ENCODE assay signal across 8 cellular contexts in the genomic region with DNA sequence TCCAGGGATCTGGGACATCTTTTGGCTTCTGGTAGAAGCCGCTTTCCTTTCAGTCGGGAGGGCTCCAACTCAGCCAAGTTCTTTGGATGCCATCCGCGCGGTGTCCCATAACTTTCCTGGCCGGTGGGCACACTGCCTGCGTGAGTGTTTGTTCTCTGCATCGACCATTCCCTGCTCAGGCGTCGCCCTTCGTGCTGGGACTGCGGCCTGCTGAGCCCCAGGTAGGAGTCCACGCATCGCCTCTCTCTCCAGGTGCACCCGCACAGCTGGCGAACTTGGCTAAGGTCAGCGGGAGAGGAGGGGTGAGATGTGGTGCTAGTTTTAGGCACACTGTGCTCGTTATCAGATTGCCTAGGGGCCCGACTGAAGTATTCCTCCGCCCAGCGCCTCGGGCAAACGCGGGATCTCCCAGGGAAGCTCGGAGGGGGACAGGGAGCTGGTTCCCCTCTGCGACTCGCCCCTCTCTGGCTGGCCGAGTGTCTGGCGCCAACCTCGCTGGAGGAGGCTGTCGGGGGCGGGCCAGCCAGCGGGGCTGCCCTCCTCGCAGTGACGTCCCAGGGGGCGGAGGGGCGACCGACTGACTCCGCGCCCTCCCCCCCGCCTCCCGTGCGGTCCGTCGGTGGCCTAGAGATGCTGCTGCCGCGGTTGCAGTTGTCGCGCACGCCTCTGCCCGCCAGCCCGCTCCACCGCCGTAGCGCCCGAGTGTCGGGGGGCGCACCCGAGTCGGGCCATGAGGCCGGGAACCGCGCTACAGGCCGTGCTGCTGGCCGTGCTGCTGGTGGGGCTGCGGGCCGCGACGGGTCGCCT. TPM values are rescaled to one million over a fixed set of nuclear protein-coding genes. Genes with fewer than 3 reads are reported as not detected.
DNase-seq lines count a peak whose midpoint lies in the region; ATAC-seq, FAIRE-seq and TF ChIP-seq lines count a peak whose summit lies in the region.

Gene LAYN, plus strand, starts transcription at position 607 of the 807 bp plus-strand sequence. Its CDS starts 124 bp downstream, at position 731.

- H3K27ac ChIP-seq in A549 = peak within 1 kb of the TSS; percentile 38 to 85; a peak in 4 of 6 replicates
- peak within 1 kb of the TSS; percentile 46 to 91 (median 84) for H3K27ac ChIP-seq in stomach

- CTCF ChIA-PET in A549 (lab: Yijun Ruan, JAX) = no interaction called here

- H3K36me3 ChIP-seq in endocrine pancreas (ENCODE audit: control insufficient read depth, insufficient read depth, low read length) (no peaks in the 10 kb centered on the region), stomach (peaks cover 0 to 10% (median 0%) of the 10 kb centered on the region in 4 donors)

- TF ChIP-seq POLR2A in A549 (IDR thresholded peaks at IDR 0.05; ENCODE audit: low read length) (no peak), stomach (IDR thresholded peaks at IDR 0.05) (no peak)

- intact Hi-C loops in stomach (cut with DNase I; ENCODE audit: low total_unique reads) = no loop called here

- FAIRE-seq in A549 (lab: Jason Lieb, UNC) = no peak

- WGBS in A549 (ENCODE audit: missing lambda C conversion rate) = 71% methylated on average over 24 of the region's 70 CpGs
- 7 to 25% (median 13%) methylated on average over 18 to 70 of the region's 70 CpGs for WGBS in stomach, 5 donors

- no peak for TF ChIP-seq CTCF in A549 (IDR thresholded peaks at IDR 0.05)
- TF ChIP-seq CTCF in stomach (IDR thresholded peaks at IDR 0.05) = no peak

- peak; percentile 49 to 84; a peak in 4 of 6 replicates for ATAC-seq in A549

- TF ChIP-seq EP300 in A549 (IDR thresholded peaks at IDR 0.05) (no peak), stomach (IDR thresholded peaks at IDR 0.05) (no peak)

- POLR2A ChIA-PET in A549 (lab: Yijun Ruan, JAX) = interaction anchor here (1.6 kb wide), 1 partner anchor 9 kb away, joined by 3 read pairs; no protein-coding TSS in a partner anchor

- H3K4me1 ChIP-seq in A549 (peaks cover under 1% of the 10 kb centered on the region; the same call in 1 of the 3 replicates), endocrine pancreas (ENCODE audit: control insufficient read depth, insufficient read depth, low read length) (no peaks in the 10 kb centered on the region), stomach (peaks cover 11 to 44% (median 27%) of the 10 kb centered on the region in 4 donors)

- DNase-seq in A549 (ENCODE audit: low read depth in 1 of 2, low spot score in 1 of 2) (no peak), HCEC 1CT (peak; percentile 49), medulla oblongata (ENCODE audit: extremely low spot score) (peak; percentile 62), stomach (peak; percentile 28), cerebellar cortex (ENCODE audit: low spot score) (no peak), cortex of kidney (lab: John Stamatoyannopoulos, UW) (no peak)
- DNase-seq in activated CD4-positive, CD25-positive, alpha-beta regulatory T cell treated with anti-CD3 and anti-CD28 coated beads, Interleukin-2, amount 50 U/mL, for 72 hours = peak; percentile 72

- H3K9ac ChIP-seq in endocrine pancreas (ENCODE audit: control insufficient read depth, insufficient read depth, low read length) = peak within 1 kb of the TSS; percentile 31

- no peak for TF ChIP-seq RAD21 in A549 (conservative IDR thresholded peaks at IDR 0.05 in 1 of 2, IDR thresholded peaks at IDR 0.05 in 1 of 2)

- H3K4me2 ChIP-seq in A549 = peak within 1 kb of the TSS; percentile 69

- peak within 1 kb of the TSS; percentile 49 for H3K4me3 ChIP-seq in A549
- H3K4me3 ChIP-seq in endocrine pancreas (ENCODE audit: control insufficient read depth, insufficient read depth, low read length) = no peak within 1 kb of the TSS
- H3K4me3 ChIP-seq in stomach = peak within 1 kb of the TSS; percentile 55 to 72 (median 62)

- H3K27me3 ChIP-seq in endocrine pancreas (ENCODE audit: control insufficient read depth, insufficient read depth, low read length) (no peaks in the 10 kb centered on the region), stomach (peaks cover 0 to 38% (median 20%) of the 10 kb centered on the region in 3 donors)

- no peaks in the 10 kb centered on the region for H3K9me3 ChIP-seq in A549
- H3K9me3 ChIP-seq in endocrine pancreas (ENCODE audit: control insufficient read depth, low read length) = no peaks in the 10 kb centered on the region
- H3K9me3 ChIP-seq in stomach = no peaks in the 10 kb centered on the region

TF ChIP-seq in A549, 52 proteins besides CTCF, POLR2A, EP300 and RAD21:
- TF ChIP-seq HOXB5 (CRISPR knock-in tag; IDR thresholded peaks at IDR 0.05) = no peak
- no peak for TF ChIP-seq NFE2L2 (conservative IDR thresholded peaks at IDR 0.05; ENCODE audit: low read length)
- TF ChIP-seq NPAS2 (CRISPR knock-in tag; IDR thresholded peaks at IDR 0.05; ENCODE audit: borderline replicate concordance) = no peak
- TF ChIP-seq ZSCAN20 (CRISPR knock-in tag; IDR thresholded peaks at IDR 0.05) = no peak
- TF ChIP-seq SMC3 (IDR thresholded peaks at IDR 0.05) = no peak
- TF ChIP-seq CEBPB (IDR thresholded peaks at IDR 0.05) = no peak
- TF ChIP-seq HDAC2 (IDR thresholded peaks at IDR 0.05) = no peak
- no peak for TF ChIP-seq MAFK (IDR thresholded peaks at IDR 0.05; ENCODE audit: partially characterized antibody)
- TF ChIP-seq PBX3 (IDR thresholded peaks at IDR 0.05) = no peak

RNA-seq across cellular contexts. Expression of gene LAYN, which starts in this region (rescaled TPM):
- 2.8 and 4.1 TPM in 2 replicates for polyA plus RNA-seq in A549 (2011; rRNA removed)
- polyA plus RNA-seq in A549 (2012; cell fraction: cytosol; rRNA removed) = 5.7 and 6.3 TPM in 2 replicates
- 2.3 and 6.3 TPM in 2 replicates for polyA plus RNA-seq in A549 (2012; cell fraction: nucleus; rRNA removed)
- polyA plus RNA-seq in A549 (2017; fragmentation: RNase III; extraction: RNeasy Plus Mini Kit Qiagen cat#74134 plus additional on column Dnase treatment) = 9.0 to 12.2 TPM (median 12.0 TPM) in 3 replicates
- 2.3 and 4.7 TPM in 2 replicates for polyA minus RNA-seq in A549 (2011; rRNA and poly(A)+ RNA removed)
- total RNA-seq in stomach = 10 to 100 TPM in 3 of 5 donors, 1 to 10 TPM in 1, under 1 TPM in 1; 0.87 to 54.0 (median 23.5) TPM
- polyA plus RNA-seq in stomach = 1 to 10 TPM; 2.4 to 3.3 (median 2.6) TPM

Comparison
In these comparisons a context has a peak if more than half of its experiments do, and no peak if none do; other contexts are left out.
1. DNase-seq: peak in HCEC 1CT (single experiment), activated CD4-positive, CD25-positive, alpha-beta regulatory T cell treated with anti-CD3 and anti-CD28 coated beads, Interleukin-2, amount 50 U/mL, for 72 hours (single experiment), medulla oblongata (single experiment) and stomach (single experiment); none in A549 (0 of 2), cerebellar cortex (single experiment) and cortex of kidney (single experiment).